ENCODE assay signal across 19 cellular contexts in genomic region chr15:63362873-63363272, GRCh38. TPM values are rescaled to one million over a fixed set of nuclear protein-coding genes. Genes with fewer than 3 reads are reported as not detected.
"Had no signal": no experiment of that assay in that cellular context is flagged by ENCODE, and none has a peak within 500 bp of the region (broad histone marks: within the 10 kb centered on the region; RNA-seq: fewer than 3 reads in every experiment).

No MANE protein-coding gene starts in this region.

- H3K27me3 ChIP-seq: thyroid gland had no signal

- H3K9me3 ChIP-seq: neutrophil, thyroid gland had no signal

- H3K9me3 Mint-ChIP-seq: naive thymus-derived CD8-positive, alpha-beta T cell; T-helper 1 cell treated with Interleukin-12 subunit alpha and Interleukin-12 subunit beta and Interleukin-4 antibody, amounts not matched to agents 30 μg/mL and 1 μg/mL, for 36 hours had no signal

- ATAC-seq: activated CD8-positive, alpha-beta T cell treated with anti-CD3 and anti-CD28 coated beads, Interleukin-2, amount 10 ng/mL, durations not matched to agents 7 days and 5 days; esophagus mucosa; left lobe of liver; naive thymus-derived CD8-positive, alpha-beta T cell had no signal

- H3K27ac Mint-ChIP-seq: activated CD8-positive, alpha-beta T cell treated with anti-CD3 and anti-CD28 coated beads, Interleukin-2, amount 10 ng/mL, durations not matched to agents 7 days and 5 days; activated naive CD8-positive, alpha-beta T cell; T-helper 1 cell treated with Interleukin-12 subunit alpha and Interleukin-12 subunit beta and Interleukin-4 antibody, amounts not matched to agents 30 μg/mL and 1 μg/mL, for 36 hours had no signal

- H3K36me3 ChIP-seq: neutrophil, thyroid gland had no signal

- H3K36me3 Mint-ChIP-seq: activated naive CD8-positive, alpha-beta T cell; naive thymus-derived CD8-positive, alpha-beta T cell had no signal

- H3K27ac ChIP-seq: coronary artery, neutrophil, thyroid gland had no signal

- H3K4me3 Mint-ChIP-seq: activated CD8-positive, alpha-beta T cell treated with anti-CD3 and anti-CD28 coated beads, Interleukin-2, amount 10 ng/mL, durations not matched to agents 7 days and 5 days; activated naive CD8-positive, alpha-beta T cell; naive thymus-derived CD8-positive, alpha-beta T cell; T-helper 1 cell treated with Interleukin-12 subunit alpha and Interleukin-12 subunit beta and Interleukin-4 antibody, amounts not matched to agents 30 μg/mL and 1 μg/mL, for 36 hours had no signal

- H3K4me3 ChIP-seq: coronary artery, thyroid gland had no signal

- DNase-seq: activated CD4-positive, alpha-beta T cell treated with anti-CD3 and anti-CD28 coated beads for 48 hours; activated CD8-positive, alpha-beta memory T cell treated with anti-CD3 and anti-CD28 coated beads, Interleukin-2, amount 50 U/mL, for 48 hours; activated CD8-positive, alpha-beta T cell treated with anti-CD3 and anti-CD28 coated beads, Interleukin-2, amount 10 ng/mL, durations not matched to agents 7 days and 5 days; activated gamma-delta T cell treated with Interleukin-2 at 50 U/mL for 16 hours; amniotic stem cell; caudate nucleus; islet precursor cell; naive thymus-derived CD8-positive, alpha-beta T cell; retina; stimulated activated CD4-positive, alpha-beta T cell treated with anti-CD3 and anti-CD28 coated beads, Interleukin-12 subunit alpha, Interleukin-12 subunit beta, amount 100 ng/mL, for 4 hours; stimulated activated CD4-positive, alpha-beta T cell treated with anti-CD3 and anti-CD28 coated beads, Interleukin-2, amount 100 ng/mL, for 24 hours had no signal

RNA-seq across cellular contexts. Expression of gene CA12, which starts 18.8 kb away (rescaled TPM):
- total RNA-seq: activated CD8-positive, alpha-beta T cell treated with anti-CD3 and anti-CD28 coated beads, Interleukin-2, amount 10 ng/mL, durations not matched to agents 7 days and 5 days; mononuclear cell; naive thymus-derived CD8-positive, alpha-beta T cell had no signal
- polyA plus RNA-seq: naive thymus-derived CD8-positive, alpha-beta T cell had no signal
